ENCODE assay signal across 1 cellular context in genomic region chr6:98002678-98003077, GRCh38.
TF ChIP-seq lines count a peak whose summit lies in the region.

No MANE protein-coding gene starts in this region.

TF ChIP-seq in GM12878, 131 proteins besides CTCF, POLR2A, EP300 and RAD21 (continued from another document):
- TF ChIP-seq ATF2 (IDR thresholded peaks at IDR 0.05; ENCODE audit: low read length) (no peak), HCFC1 (IDR thresholded peaks at IDR 0.05; ENCODE audit: low read length) (no peak), TAF1 (IDR thresholded peaks at IDR 0.05; ENCODE audit: borderline replicate concordance, low read depth, low read length) (no peak), LARP7 (IDR thresholded peaks at IDR 0.05) (no peak)
